In the genomic region with DNA sequence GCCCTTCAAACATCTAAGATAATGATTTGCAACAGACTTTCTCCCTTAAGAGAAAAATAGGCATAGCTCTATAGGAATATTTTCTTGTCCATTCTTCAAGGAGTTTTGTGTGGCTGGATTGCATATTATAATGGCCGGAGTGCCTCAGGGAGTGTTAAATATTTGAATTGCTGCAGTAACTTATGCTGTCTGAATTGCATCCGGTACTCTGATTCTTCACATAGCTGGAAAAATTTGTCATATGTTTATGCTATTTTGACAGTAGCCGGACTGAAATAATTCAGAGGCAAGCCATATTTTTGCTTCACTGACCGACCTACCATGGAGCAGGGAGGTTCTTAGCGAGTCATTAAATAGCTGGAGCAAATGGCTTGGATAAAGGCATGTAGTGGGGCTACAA, we compare ENCODE assay signal across 21 cellular contexts.
DNase-seq lines count a peak whose midpoint lies in the region; ATAC-seq and TF ChIP-seq lines count a peak whose summit lies in the region.
"Had no signal": no experiment of that assay in that cellular context is flagged by ENCODE, and none has a peak within 500 bp of the region (broad histone marks: within the 10 kb centered on the region; RNA-seq: fewer than 3 reads in every experiment).

No MANE protein-coding gene starts in this region.

- dilution Hi-C loops in IMR-90 (cut with HindIII; ENCODE audit: low sequenced_read_pairs, unreplicated experiment), result no loop called here

- H3K79me1 ChIP-seq in IMR-90 (ENCODE audit: low read depth in 1 of 2, low read length in 2 of 2) (no peaks in the 10 kb centered on the region), trophoblast cell (ENCODE audit: low read length) (no peaks in the 10 kb centered on the region)

- H3K4me3 ChIP-seq in IMR-90 (ENCODE audit: insufficient read depth, low read depth, low read length) (no peak overlapping the region), trophoblast cell (ENCODE audit: low read depth, low read length) (no peak overlapping the region), adrenal gland (no peak overlapping the region)
- H3K4me3 ChIP-seq: BLaER1 treated with 17β-estradiol and CSF1 and Interleukin-3, amounts not matched to agents 10 nM and 100 nM; MG63; Peyer's patch had no signal

- WGBS in IMR-90 (ENCODE audit: extremely low coverage in 2 of 2, insufficient read length in 1 of 2), 2 experiments, result 33% methylated on average over 3 of the region's 5 CpGs; no CpG with 5 or more reads in 1 of the 2 experiments
- no CpG with 5 or more reads among the region's 5 CpGs for WGBS in trophoblast cell (ENCODE audit: extremely low coverage, insufficient coverage, insufficient read length)
- WGBS in adrenal gland, 4 donors, result 79 to 85% (median 82%) methylated on average over 5 of the region's 5 CpGs

- H2BK20ac ChIP-seq in IMR-90 (ENCODE audit: low read depth, low read length), result no peak overlapping the region

- no peaks in the 10 kb centered on the region for H4K20me1 ChIP-seq in IMR-90 (ENCODE audit: insufficient read depth, low read length)
- H4K20me1 ChIP-seq: BLaER1 treated with 17β-estradiol and CSF1 and Interleukin-3, amounts not matched to agents 10 nM and 100 nM had no signal

- H2AFZ ChIP-seq in IMR-90 (replicated peaks; ENCODE audit: low read length, poor library complexity) (no peak overlapping the region), trophoblast cell (ENCODE audit: insufficient read depth, low read length, poor library complexity) (no peak overlapping the region)

- no peaks in the 10 kb centered on the region; the same call in 1 of the 2 replicates for H3K9me1 ChIP-seq in IMR-90 (ENCODE audit: insufficient read depth, low read length)

- H3K4me1 ChIP-seq in IMR-90 (ENCODE audit: control insufficient read depth, insufficient read depth, low read length) (peaks cover 2% of the 10 kb centered on the region; the same call in 1 of the 2 replicates), trophoblast cell (ENCODE audit: control insufficient read depth in 1 of 2, insufficient read depth in 2 of 2, low read length in 2 of 2) (no peaks in the 10 kb centered on the region), adrenal gland (replicated peaks in 1 of 2) (no peaks in the 10 kb centered on the region)
- H3K4me1 ChIP-seq: BLaER1 treated with 17β-estradiol and CSF1 and Interleukin-3, amounts not matched to agents 10 nM and 100 nM; Peyer's patch had no signal

- no peak overlapping the region for H3K56ac ChIP-seq in IMR-90 (ENCODE audit: extremely low read depth, insufficient read depth, low read length)

- CTCF ChIA-PET in IMR-90 (lab: Yijun Ruan, JAX), result no interaction called here

- POLR2A ChIA-PET in IMR-90 (lab: Charles Lee; ENCODE audit: unreplicated experiment), result no interaction called here

- BruUV-seq in IMR-90 (replicated peaks; lab: Mats Ljungman, UMichigan), result no TSS peak

- H3K36me3 ChIP-seq in IMR-90 (ENCODE audit: control insufficient read depth, insufficient read depth, low read length) (no peaks in the 10 kb centered on the region), trophoblast cell (ENCODE audit: control insufficient read depth in 1 of 2, insufficient read depth in 2 of 2, low read length in 2 of 2) (no peaks in the 10 kb centered on the region), adrenal gland (replicated peaks in 1 of 2) (no peaks in the 10 kb centered on the region)
- H3K36me3 ChIP-seq: BLaER1 treated with 17β-estradiol and CSF1 and Interleukin-3, amounts not matched to agents 10 nM and 100 nM; MG63; Peyer's patch had no signal

- H4K91ac ChIP-seq in IMR-90 (ENCODE audit: insufficient read depth, low read depth, low read length), result no peak overlapping the region
- no peak overlapping the region for H4K91ac ChIP-seq in trophoblast cell (ENCODE audit: low read depth, low read length)

- no peak overlapping the region for H3K18ac ChIP-seq in IMR-90 (ENCODE audit: low read depth, low read length)
- H3K18ac ChIP-seq in trophoblast cell (ENCODE audit: low read length), result no peak overlapping the region

- H4K8ac ChIP-seq in IMR-90 (ENCODE audit: low read depth in 2 of 2, low read length in 2 of 2), result no peak overlapping the region
- H4K8ac ChIP-seq in trophoblast cell (ENCODE audit: low read depth, low read length), result no peak overlapping the region

- H3K4me2 ChIP-seq in IMR-90 (ENCODE audit: low read depth, low read length) (peak overlapping the region; percentile 28; the same call in 1 of the 2 replicates), trophoblast cell (ENCODE audit: low read length) (no peak overlapping the region)
- H3K4me2 ChIP-seq: BLaER1 treated with 17β-estradiol and CSF1 and Interleukin-3, amounts not matched to agents 10 nM and 100 nM had no signal

- no peak for TF ChIP-seq RAD21 in IMR-90 (IDR thresholded peaks at IDR 0.05; ENCODE audit: low read length)

- TF ChIP-seq CTCF in IMR-90 (conservative IDR thresholded peaks at IDR 0.05; ENCODE audit: low read depth, low read length) (no peak), adrenal gland (IDR thresholded peaks at IDR 0.05) (no peak)

- H3K23ac ChIP-seq in IMR-90 (ENCODE audit: low read depth, low read length), result no peak overlapping the region
- H3K23ac ChIP-seq in trophoblast cell (ENCODE audit: low read length), result no peak overlapping the region

- H2BK120ac ChIP-seq in IMR-90 (ENCODE audit: low read depth, low read length) (no peak overlapping the region), trophoblast cell (ENCODE audit: insufficient read depth, low read length, poor library complexity) (no peak overlapping the region)

- H3K79me2 ChIP-seq in trophoblast cell (ENCODE audit: control insufficient read depth, insufficient read depth, low read length, poor library complexity), result no peaks in the 10 kb centered on the region

- no peak overlapping the region for H2AK9ac ChIP-seq in IMR-90 (replicated peaks; ENCODE audit: low read depth, low read length, poor library complexity)

- ATAC-seq in IMR-90 (ENCODE audit: low read depth), result peak; percentile 66
- ATAC-seq: CD8-positive, alpha-beta T cell had no signal

- in situ Hi-C loops in IMR-90 (cut with MboI; ENCODE audit: low sequenced_read_pairs), result no loop called here

- H4K12ac ChIP-seq in trophoblast cell (ENCODE audit: low read depth, low read length), result no peak overlapping the region

- H2BK15ac ChIP-seq in IMR-90 (ENCODE audit: low read depth, low read length), result no peak overlapping the region

- no peak overlapping the region for H3K4ac ChIP-seq in IMR-90 (ENCODE audit: low read depth, low read length)
- H3K4ac ChIP-seq in trophoblast cell (ENCODE audit: low read depth, low read length), result no peak overlapping the region

- no peak overlapping the region for H2AK5ac ChIP-seq in IMR-90 (ENCODE audit: low read depth, low read length)
- H2AK5ac ChIP-seq in trophoblast cell (ENCODE audit: low read length), result no peak overlapping the region

- H3K9me3 ChIP-seq in IMR-90 (ENCODE audit: control insufficient read depth, insufficient read depth, low read length) (no peaks in the 10 kb centered on the region), trophoblast cell (ENCODE audit: insufficient read depth, low read depth, low read length) (no peaks in the 10 kb centered on the region), adrenal gland (replicated peaks in 1 of 3) (no peaks in the 10 kb centered on the region)
- H3K9me3 ChIP-seq: MG63, Peyer's patch had no signal

- TF ChIP-seq POLR2A in IMR-90 (IDR thresholded peaks at IDR 0.05; ENCODE audit: low read depth, low read length), result no peak
- TF ChIP-seq POLR2A in adrenal gland (IDR thresholded peaks at IDR 0.05), result no peak

- H3K27ac ChIP-seq in IMR-90 (ENCODE audit: insufficient read depth, low read length) (no peak overlapping the region), trophoblast cell (ENCODE audit: low read depth, low read length) (no peak overlapping the region), adrenal gland (no peak overlapping the region)
- H3K27ac ChIP-seq: BLaER1 treated with 17β-estradiol and CSF1 and Interleukin-3, amounts not matched to agents 10 nM and 100 nM; Peyer's patch had no signal

- H4K5ac ChIP-seq in IMR-90 (ENCODE audit: low read depth, low read length), result no peak overlapping the region

- H3K9ac ChIP-seq in IMR-90 (ENCODE audit: low read depth, low read length) (no peak overlapping the region), trophoblast cell (ENCODE audit: low read length) (no peak overlapping the region)
- H3K9ac ChIP-seq: BLaER1 treated with 17β-estradiol and CSF1 and Interleukin-3, amounts not matched to agents 10 nM and 100 nM had no signal

- DNase-seq in IMR-90 (peak; percentile 16), amniotic stem cell (lab: John Stamatoyannopoulos, UW) (peak; percentile 10), foreskin melanocyte (peak; percentile 67), trophoblast cell (peak; percentile 80 to 92), RPMI8226 (no peak), AG20443 (ENCODE audit: low spot score) (no peak), adrenal gland (no peak)
- no peak for DNase-seq in effector CD4-positive, alpha-beta T cell
- DNase-seq: CD8-positive, alpha-beta T cell; DMS53; Kasumi-1; MG63; NCI-H1694 treated with DMSO at 0.1 percent for 48 hours; NCI-H2107; NCI-H226; NCI-H510A treated with DMSO at 0.1 percent for 48 hours; NCI-H774; NK-92 treated with Interleukin-12 subunit alpha and Interleukin-12 subunit beta, amount 100 ng/mL, for 24 hours; Peyer's patch; Right ventricle myocardium superior had no signal

- H2BK12ac ChIP-seq in trophoblast cell (ENCODE audit: low read length), result no peak overlapping the region

- H2BK5ac ChIP-seq in IMR-90 (ENCODE audit: low read depth, low read length, poor library complexity, severe bottlenecking) (no peak overlapping the region), trophoblast cell (ENCODE audit: low read depth, low read length, poor library complexity) (no peak overlapping the region)

- H3K27me3 ChIP-seq in IMR-90 (ENCODE audit: control insufficient read depth, insufficient read depth, low read length) (no peaks in the 10 kb centered on the region), trophoblast cell (ENCODE audit: insufficient read depth, low read length) (no peaks in the 10 kb centered on the region), adrenal gland (no peaks in the 10 kb centered on the region)
- H3K27me3 ChIP-seq: BLaER1 treated with 17β-estradiol and CSF1 and Interleukin-3, amounts not matched to agents 10 nM and 100 nM; MG63; Peyer's patch had no signal

- intact Hi-C loops in IMR-90 (cut with micrococcal nuclease), result no loop called here
- intact Hi-C loops in adrenal gland (cut with DNase I), result no loop called here

- H3K14ac ChIP-seq in IMR-90 (replicated peaks; ENCODE audit: low read depth, low read length) (no peak overlapping the region), trophoblast cell (ENCODE audit: low read length) (no peak overlapping the region)

TF ChIP-seq in IMR-90, 13 proteins besides CTCF, POLR2A, EP300 and RAD21 (continues in another document):
- TF ChIP-seq MXI1 (IDR thresholded peaks at IDR 0.05; ENCODE audit: borderline replicate concordance, low read depth, low read length), result no peak
- TF ChIP-seq, protein P1, sequence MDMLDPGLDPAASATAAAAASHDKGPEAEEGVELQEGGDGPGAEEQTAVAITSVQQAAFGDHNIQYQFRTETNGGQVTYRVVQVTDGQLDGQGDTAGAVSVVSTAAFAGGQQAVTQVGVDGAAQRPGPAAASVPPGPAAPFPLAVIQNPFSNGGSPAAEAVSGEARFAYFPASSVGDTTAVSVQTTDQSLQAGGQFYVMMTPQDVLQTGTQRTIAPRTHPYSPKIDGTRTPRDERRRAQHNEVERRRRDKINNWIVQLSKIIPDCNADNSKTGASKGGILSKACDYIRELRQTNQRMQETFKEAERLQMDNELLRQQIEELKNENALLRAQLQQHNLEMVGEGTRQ (IDR thresholded peaks at IDR 0.05; ENCODE audit: low read depth, low read length), result no peak

Comparison
In these comparisons a context has a peak if more than half of its experiments do, and no peak if none do; other contexts are left out.
1. DNase-seq: peak in IMR-90 (single experiment), amniotic stem cell (single experiment), foreskin melanocyte (single experiment) and trophoblast cell (2 of 2); none in RPMI8226 (single experiment), AG20443 (single experiment), adrenal gland (0 of 7) and effector CD4-positive, alpha-beta T cell (single experiment).